ENCODE assay signal across 8 cellular contexts in genomic region chr11:67465190-67465522, GRCh38. TPM values are rescaled to one million over a fixed set of nuclear protein-coding genes. Genes with fewer than 3 reads are reported as not detected.
DNase-seq lines count a peak whose midpoint lies in the region; ATAC-seq, FAIRE-seq and TF ChIP-seq lines count a peak whose summit lies in the region.

No MANE protein-coding gene starts in this region.

- no peaks in the 10 kb centered on the region for H4K20me1 ChIP-seq in neural cell (ENCODE audit: insufficient read depth)

- H3K4me1 ChIP-seq in CD4-positive, CD25-positive, alpha-beta regulatory T cell (ENCODE audit: control insufficient read depth, insufficient read depth, low read length, poor library complexity, severe bottlenecking): peaks cover 50% of the 10 kb centered on the region
- no peaks in the 10 kb centered on the region for H3K4me1 ChIP-seq in ectodermal cell (ENCODE audit: control insufficient read depth, insufficient read depth, low read length)

- peak overlapping the region; percentile 92 for H3K27ac ChIP-seq in CD4-positive, CD25-positive, alpha-beta regulatory T cell (ENCODE audit: insufficient read depth, low read length, poor library complexity, severe bottlenecking)
- H3K27ac ChIP-seq in ectodermal cell (ENCODE audit: insufficient read depth, low read depth, low read length, poor library complexity, severe bottlenecking): no peak overlapping the region
- peak overlapping the region; percentile 56 for H3K27ac ChIP-seq in neural cell (ENCODE audit: low read length)

- TF ChIP-seq EP300 in neural cell (conservative IDR thresholded peaks at IDR 0.05; ENCODE audit: poor library complexity, severe bottlenecking): no peak

- no peaks in the 10 kb centered on the region for H3K27me3 ChIP-seq in CD4-positive, CD25-positive, alpha-beta regulatory T cell (ENCODE audit: control insufficient read depth, insufficient read depth, low read length)
- no peaks in the 10 kb centered on the region for H3K27me3 ChIP-seq in ectodermal cell (ENCODE audit: control insufficient read depth, insufficient read depth, low read length, poor library complexity, severe bottlenecking)
- no peaks in the 10 kb centered on the region for H3K27me3 ChIP-seq in neural cell (ENCODE audit: insufficient read depth, low read depth, low read length)

- H3K79me2 ChIP-seq in neural cell (replicated peaks; ENCODE audit: insufficient read depth, low read length): no peaks in the 10 kb centered on the region

- peaks cover 0 to 51% (median 15%) of the 10 kb centered on the region in 4 donors for H3K4me1 Mint-ChIP-seq in CD4-positive, CD25-positive, alpha-beta regulatory T cell

- TF ChIP-seq POLR2A in NB4 (IDR thresholded peaks at IDR 0.05; ENCODE audit: extremely low read depth, insufficient read length): no peak

- peak overlapping the region; percentile 87 to 97 (median 89) for H3K4me3 Mint-ChIP-seq in CD4-positive, CD25-positive, alpha-beta regulatory T cell

- H3K9me3 Mint-ChIP-seq in CD4-positive, CD25-positive, alpha-beta regulatory T cell: no peaks in the 10 kb centered on the region

- H3K36me3 Mint-ChIP-seq in CD4-positive, CD25-positive, alpha-beta regulatory T cell: no peaks in the 10 kb centered on the region

- H2AFZ ChIP-seq in neural cell (ENCODE audit: low read depth, low read length): peak overlapping the region; percentile 65

- no peaks in the 10 kb centered on the region for H3K36me3 ChIP-seq in CD4-positive, CD25-positive, alpha-beta regulatory T cell (ENCODE audit: control insufficient read depth, insufficient read depth, low read length)
- H3K36me3 ChIP-seq in ectodermal cell (ENCODE audit: control insufficient read depth, insufficient read depth, low read length) (no peaks in the 10 kb centered on the region), neural cell (ENCODE audit: insufficient read depth, low read length) (no peaks in the 10 kb centered on the region)

- no peak for ATAC-seq in CD4-positive, CD25-positive, alpha-beta regulatory T cell (ENCODE audit: low read depth in 2 of 2)

- peak overlapping the region; percentile 77 for H3K4me3 ChIP-seq in CD4-positive, CD25-positive, alpha-beta regulatory T cell (ENCODE audit: low read depth, low read length)
- peak overlapping the region; percentile 83 for H3K4me3 ChIP-seq in NB4 (ENCODE audit: low read depth, low read length)
- H3K4me3 ChIP-seq in ectodermal cell (ENCODE audit: insufficient read depth, low read depth, low read length): peak overlapping the region; percentile 76
- H3K4me3 ChIP-seq in neural cell (ENCODE audit: low read length): peak overlapping the region; percentile 71

- no peak for TF ChIP-seq RAD21 in neural cell (conservative IDR thresholded peaks at IDR 0.05)

- H3K4me2 ChIP-seq in neural cell (ENCODE audit: low read length): no peak overlapping the region

- no peak for DNase-seq in CD4-positive, CD25-positive, alpha-beta regulatory T cell
- DNase-seq in NB4 (ENCODE audit: low read depth) (no peak), COLO668 (lab: John Stamatoyannopoulos, UW; ENCODE audit: unreplicated experiment) (no peak), frontal cortex (ENCODE audit: low spot score in 2 of 2) (no peak), COLO829 (ENCODE audit: low spot score) (no peak), NCI-H1092 treated with DMSO at 0.1 percent for 48 hours (lab: John Stamatoyannopoulos, UW) (no peak)

- FAIRE-seq in frontal cortex (lab: Jason Lieb, UNC): no peak

- no peaks in the 10 kb centered on the region for H3K9me2 ChIP-seq in neural cell (ENCODE audit: insufficient read depth, low read length)

- no peaks in the 10 kb centered on the region for H3K9me3 ChIP-seq in CD4-positive, CD25-positive, alpha-beta regulatory T cell (ENCODE audit: control insufficient read depth in 2 of 2, low read length in 2 of 2)
- H3K9me3 ChIP-seq in ectodermal cell (ENCODE audit: control insufficient read depth, low read length) (no peaks in the 10 kb centered on the region), neural cell (ENCODE audit: low read length) (no peaks in the 10 kb centered on the region)

- 59 to 64% methylated on average over 3 of the region's 3 CpGs for WGBS in ectodermal cell, 2 experiments

- peak overlapping the region; percentile 75 for H3K9ac ChIP-seq in neural cell (ENCODE audit: low read length)

- peak overlapping the region; percentile 91 to 96 (median 94) for H3K27ac Mint-ChIP-seq in CD4-positive, CD25-positive, alpha-beta regulatory T cell

- H3F3A ChIP-seq in neural cell (ENCODE audit: insufficient read depth, low read length, poor library complexity, severe bottlenecking): no peaks in the 10 kb centered on the region

- TF ChIP-seq CTCF in NB4 (IDR thresholded peaks at IDR 0.05; ENCODE audit: low read depth, low read length) (no peak), neural cell (IDR thresholded peaks at IDR 0.05; ENCODE audit: poor library complexity, severe bottlenecking) (no peak)

- no peaks in the 10 kb centered on the region for H3K27me3 Mint-ChIP-seq in CD4-positive, CD25-positive, alpha-beta regulatory T cell

TF ChIP-seq in neural cell, 6 proteins besides CTCF, POLR2A, EP300 and RAD21:
- no peak for TF ChIP-seq TAF1 (IDR thresholded peaks at IDR 0.05; ENCODE audit: low read depth)

RNA-seq across cellular contexts. Expression of gene TMEM134, which starts 3.9 kb away (rescaled TPM):
- 48.7 TPM for total RNA-seq in CD4-positive, CD25-positive, alpha-beta regulatory T cell
- polyA plus RNA-seq in CD4-positive, CD25-positive, alpha-beta regulatory T cell: 100 to 1,000 TPM; 148 to 228 (median 172) TPM
- polyA plus RNA-seq in ectodermal cell (2013, experiment 1 of 4): 52.0 TPM
- 53.5 TPM for polyA plus RNA-seq in ectodermal cell (2013, experiment 2 of 4)
- 54.2 TPM for polyA plus RNA-seq in ectodermal cell (2013, experiment 3 of 4)
- polyA plus RNA-seq in ectodermal cell (2013, experiment 4 of 4): 65.0 TPM
- 50.3 and 61.9 TPM in 2 replicates for polyA plus RNA-seq in neural cell
- 17.2 and 17.5 TPM in 2 replicates for polyA minus RNA-seq in neural cell
- total RNA-seq in frontal cortex: 17.5 TPM

RNA-seq across cellular contexts. Expression of gene CABP4, which starts 10.0 kb away (rescaled TPM):
- 13.2 TPM for total RNA-seq in CD4-positive, CD25-positive, alpha-beta regulatory T cell
- polyA plus RNA-seq in CD4-positive, CD25-positive, alpha-beta regulatory T cell: 1 to 10 TPM in 1 of 4 donors, under 1 TPM in 3; 0.57 to 1.2 (median 0.92) TPM
- not detected for polyA plus RNA-seq in ectodermal cell (2013, experiment 1 of 4)
- polyA plus RNA-seq in ectodermal cell (2013, experiment 2 of 4): not detected
- polyA plus RNA-seq in ectodermal cell (2013, experiment 3 of 4): not detected
- polyA plus RNA-seq in ectodermal cell (2013, experiment 4 of 4): not detected
- polyA plus RNA-seq in neural cell: not detected in 2 replicates
- polyA minus RNA-seq in neural cell: not detected in 2 replicates
- not detected for total RNA-seq in frontal cortex

RNA-seq across cellular contexts. Expression of gene GPR152, which starts 12.6 kb away (rescaled TPM):
- not detected for total RNA-seq in CD4-positive, CD25-positive, alpha-beta regulatory T cell
- under 1 TPM; 0.13 to 0.84 (median 0.35) TPM for polyA plus RNA-seq in CD4-positive, CD25-positive, alpha-beta regulatory T cell
- polyA plus RNA-seq in ectodermal cell (2013, experiment 1 of 4): not detected
- not detected for polyA plus RNA-seq in ectodermal cell (2013, experiment 2 of 4)
- not detected for polyA plus RNA-seq in ectodermal cell (2013, experiment 3 of 4)
- polyA plus RNA-seq in ectodermal cell (2013, experiment 4 of 4): not detected
- polyA plus RNA-seq in neural cell: not detected in 2 replicates
- polyA minus RNA-seq in neural cell: not detected in 2 replicates
- not detected for total RNA-seq in frontal cortex

RNA-seq across cellular contexts. Expression of gene AIP, which starts 17.7 kb away (rescaled TPM):
- total RNA-seq in CD4-positive, CD25-positive, alpha-beta regulatory T cell: 124 TPM
- polyA plus RNA-seq in CD4-positive, CD25-positive, alpha-beta regulatory T cell: 100 to 1,000 TPM; 200 to 234 (median 219) TPM
- 37.5 TPM for polyA plus RNA-seq in ectodermal cell (2013, experiment 1 of 4)
- 34.0 TPM for polyA plus RNA-seq in ectodermal cell (2013, experiment 2 of 4)
- 32.2 TPM for polyA plus RNA-seq in ectodermal cell (2013, experiment 3 of 4)
- polyA plus RNA-seq in ectodermal cell (2013, experiment 4 of 4): 34.2 TPM
- polyA plus RNA-seq in neural cell: 83.9 and 121 TPM in 2 replicates
- 40.5 and 48.5 TPM in 2 replicates for polyA minus RNA-seq in neural cell
- total RNA-seq in frontal cortex: 89.3 TPM

RNA-seq across cellular contexts. Expression of gene CORO1B, which starts 21.9 kb away (rescaled TPM):
- 70.5 TPM for total RNA-seq in CD4-positive, CD25-positive, alpha-beta regulatory T cell
- polyA plus RNA-seq in CD4-positive, CD25-positive, alpha-beta regulatory T cell: 100 to 1,000 TPM in 1 of 4 donors, 10 to 100 TPM in 3; 46.8 to 109 (median 72.8) TPM
- 68.5 TPM for polyA plus RNA-seq in ectodermal cell (2013, experiment 1 of 4)
- 70.4 TPM for polyA plus RNA-seq in ectodermal cell (2013, experiment 2 of 4)
- 59.3 TPM for polyA plus RNA-seq in ectodermal cell (2013, experiment 3 of 4)
- 55.4 TPM for polyA plus RNA-seq in ectodermal cell (2013, experiment 4 of 4)
- polyA plus RNA-seq in neural cell: 56.7 and 72.3 TPM in 2 replicates
- polyA minus RNA-seq in neural cell: 41.2 and 46.0 TPM in 2 replicates
- 24.1 TPM for total RNA-seq in frontal cortex

Comparison
In these comparisons a context has a peak if more than half of its experiments do, and no peak if none do; other contexts are left out.
1. RNA of gene CABP4, which starts 10.0 kb away (total RNA-seq): 13.2 TPM in CD4-positive, CD25-positive, alpha-beta regulatory T cell (single experiment); not detected in frontal cortex (single experiment); every median in the first group is over 10 times any median in the second.
2. Peak in every context shown above with its lines, with median percentiles within 50 percentile points of each other: H3K4me3 ChIP-seq.